ENCODE assay signal across 16 cellular contexts in the genomic region with DNA sequence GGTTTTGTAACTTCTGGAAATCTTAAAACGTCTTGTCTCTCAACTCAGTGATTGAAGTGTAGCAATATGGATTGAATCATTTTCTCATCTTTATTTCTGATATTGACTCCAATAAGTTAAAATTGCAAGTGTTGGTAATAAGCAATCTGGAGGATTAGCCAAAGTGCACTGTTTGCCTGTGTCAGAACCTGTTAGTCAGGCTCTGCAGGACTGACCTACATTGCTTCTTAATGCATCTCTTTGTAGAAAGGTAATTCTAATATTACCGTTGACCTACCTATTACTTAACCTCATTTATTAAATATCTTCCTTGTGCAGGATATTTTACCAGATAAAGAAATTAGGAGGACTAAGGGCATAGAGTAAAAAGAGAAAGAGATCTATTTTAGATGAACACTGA.
"Had no signal": no experiment of that assay in that cellular context is flagged by ENCODE, and none has a peak within 500 bp of the region (broad histone marks: within the 10 kb centered on the region; RNA-seq: fewer than 3 reads in every experiment).

No MANE protein-coding gene starts in this region.

- H3K36me3 Mint-ChIP-seq: activated naive CD4-positive, alpha-beta T cell treated with anti-CD3 and anti-CD28 coated beads, Interleukin-2, amount 50 U/mL, for 24 hours; memory B cell; natural killer cell treated with Interleukin-12 subunit alpha and Interleukin-12 subunit beta and Interleukin-15 and Interleukin-18, amount 100 ng/mL, for 72 hours had no signal

- H3K4me3 Mint-ChIP-seq: activated naive CD4-positive, alpha-beta T cell treated with anti-CD3 and anti-CD28 coated beads, Interleukin-2, amount 50 U/mL, for 24 hours; endodermal cell; memory B cell; natural killer cell treated with Interleukin-12 subunit alpha and Interleukin-12 subunit beta and Interleukin-15 and Interleukin-18, amount 100 ng/mL, for 72 hours; T-helper 1 cell treated with Interleukin-12 subunit alpha and Interleukin-12 subunit beta and Interleukin-4 antibody, amounts not matched to agents 30 μg/mL and 1 μg/mL, for 36 hours had no signal

- DNase-seq: activated T-cell treated with anti-CD3 and anti-CD28 coated beads, Interleukin-2, amount 50 U/mL, for 1 hour; amniotic stem cell; brain microvascular endothelial cell; endodermal cell; esophagus squamous epithelium; foreskin fibroblast; head of caudate nucleus; left ventricle myocardium inferior; occipital lobe; stimulated activated CD4-positive, alpha-beta T cell treated with anti-CD3 and anti-CD28 coated beads, Interleukin-15, amount 100 ng/mL, for 24 hours; stimulated activated CD4-positive, alpha-beta T cell treated with anti-CD3 and anti-CD28 coated beads, Interleukin-4, amount 100 ng/mL, for 4 hours; upper lobe of right lung had no signal

- H3K4me1 Mint-ChIP-seq: activated naive CD4-positive, alpha-beta T cell treated with anti-CD3 and anti-CD28 coated beads, Interleukin-2, amount 50 U/mL, for 24 hours; memory B cell had no signal

- H3K9me3 ChIP-seq: esophagus squamous epithelium, left ventricle myocardium inferior, upper lobe of right lung had no signal

- H3K27ac ChIP-seq: brain microvascular endothelial cell, esophagus squamous epithelium, left ventricle myocardium inferior, upper lobe of right lung had no signal

- H3K27ac Mint-ChIP-seq: activated naive CD4-positive, alpha-beta T cell treated with anti-CD3 and anti-CD28 coated beads, Interleukin-2, amount 50 U/mL, for 24 hours; endodermal cell; memory B cell; natural killer cell treated with Interleukin-12 subunit alpha and Interleukin-12 subunit beta and Interleukin-15 and Interleukin-18, amount 100 ng/mL, for 72 hours; T-helper 1 cell treated with Interleukin-12 subunit alpha and Interleukin-12 subunit beta and Interleukin-4 antibody, amounts not matched to agents 30 μg/mL and 1 μg/mL, for 36 hours had no signal

- H3K36me3 ChIP-seq: brain microvascular endothelial cell, esophagus squamous epithelium, left ventricle myocardium inferior, upper lobe of right lung had no signal

- H3K4me3 ChIP-seq: esophagus squamous epithelium, left ventricle myocardium inferior, upper lobe of right lung had no signal

- ATAC-seq: natural killer cell treated with Interleukin-12 subunit alpha and Interleukin-12 subunit beta and Interleukin-15 and Interleukin-18, amount 100 ng/mL, for 72 hours; upper lobe of right lung had no signal

- H3K9me3 Mint-ChIP-seq: activated naive CD4-positive, alpha-beta T cell treated with anti-CD3 and anti-CD28 coated beads, Interleukin-2, amount 50 U/mL, for 24 hours; endodermal cell; memory B cell; natural killer cell treated with Interleukin-12 subunit alpha and Interleukin-12 subunit beta and Interleukin-15 and Interleukin-18, amount 100 ng/mL, for 72 hours had no signal

- H3K4me1 ChIP-seq: left ventricle myocardium inferior, upper lobe of right lung had no signal

- H3K27me3 ChIP-seq: brain microvascular endothelial cell, esophagus squamous epithelium, upper lobe of right lung had no signal
